ENCODE assay signal across 1 cellular context in the genomic region with DNA sequence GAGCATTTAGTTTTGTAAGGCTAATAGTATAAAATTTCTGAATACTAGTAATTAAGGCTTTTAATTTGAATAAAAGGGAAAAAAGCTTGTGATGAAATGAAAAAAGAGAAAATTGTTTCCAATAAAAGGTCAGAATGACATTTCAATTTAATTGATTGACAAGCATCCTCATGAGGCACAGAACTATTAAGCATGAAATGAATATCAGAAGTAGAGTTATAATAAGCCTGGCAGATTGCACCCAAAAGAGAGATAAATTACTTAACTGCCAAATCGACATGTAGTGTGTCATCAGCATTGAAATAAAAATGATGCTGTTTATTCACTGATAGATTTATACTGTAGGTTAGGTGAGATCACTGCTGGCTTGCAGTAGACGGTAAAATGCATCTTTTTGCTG.
"Had no signal": no experiment of that assay in that cellular context is flagged by ENCODE, and none has a peak within 500 bp of the region (broad histone marks: within the 10 kb centered on the region; RNA-seq: fewer than 3 reads in every experiment).

No MANE protein-coding gene starts in this region.

- H3K4me3 ChIP-seq: GM12878 had no signal

- ATAC-seq: GM12878 had no signal
